Comparison of ENCODE assay signal across 2 cellular contexts in the genomic region with DNA sequence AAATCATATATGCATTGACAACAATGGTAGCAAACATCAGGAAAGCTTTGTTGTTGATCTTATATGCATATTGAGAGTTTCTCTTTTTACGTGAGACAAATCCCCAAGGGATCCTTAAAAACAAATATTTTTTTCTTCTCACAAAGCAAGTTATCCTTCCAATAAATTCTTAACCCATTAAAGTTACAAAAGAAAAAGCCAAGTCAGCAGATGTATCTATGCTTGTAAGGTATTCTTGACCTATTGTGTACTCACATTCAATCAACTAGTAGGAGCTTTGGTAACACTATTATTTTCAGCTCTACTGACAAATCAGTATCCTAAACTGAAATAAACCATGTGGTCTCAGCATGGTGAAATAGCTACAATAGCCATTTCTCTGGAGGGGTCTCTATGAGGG.
TF ChIP-seq lines count a peak whose summit lies in the region.

No MANE protein-coding gene starts in this region.

TF ChIP-seq in A549, 52 proteins besides CTCF, POLR2A, EP300 and RAD21:
- TF ChIP-seq BCL3 (IDR thresholded peaks at IDR 0.05), result no peak
- TF ChIP-seq NPAS2 (CRISPR knock-in tag; IDR thresholded peaks at IDR 0.05; ENCODE audit: borderline replicate concordance), result no peak
- TF ChIP-seq MAFK (IDR thresholded peaks at IDR 0.05; ENCODE audit: partially characterized antibody), result peak; percentile 51

TF ChIP-seq in K562, 482 proteins besides CTCF, POLR2A, EP300 and RAD21 (continued from another document):
- TF ChIP-seq, protein P1, sequence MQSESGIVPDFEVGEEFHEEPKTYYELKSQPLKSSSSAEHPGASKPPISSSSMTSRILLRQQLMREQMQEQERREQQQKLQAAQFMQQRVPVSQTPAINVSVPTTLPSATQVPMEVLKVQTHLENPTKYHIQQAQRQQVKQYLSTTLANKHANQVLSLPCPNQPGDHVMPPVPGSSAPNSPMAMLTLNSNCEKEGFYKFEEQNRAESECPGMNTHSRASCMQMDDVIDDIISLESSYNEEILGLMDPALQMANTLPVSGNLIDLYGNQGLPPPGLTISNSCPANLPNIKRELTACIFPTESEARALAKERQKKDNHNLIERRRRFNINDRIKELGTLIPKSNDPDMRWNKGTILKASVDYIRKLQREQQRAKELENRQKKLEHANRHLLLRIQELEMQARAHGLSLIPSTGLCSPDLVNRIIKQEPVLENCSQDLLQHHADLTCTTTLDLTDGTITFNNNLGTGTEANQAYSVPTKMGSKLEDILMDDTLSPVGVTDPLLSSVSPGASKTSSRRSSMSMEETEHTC (IDR thresholded peaks at IDR 0.05), result no peak
- TF ChIP-seq POLR3G (IDR thresholded peaks at IDR 0.05; ENCODE audit: extremely low read depth, insufficient read length, insufficient replicate concordance), result no peak
- TF ChIP-seq, protein P2, sequence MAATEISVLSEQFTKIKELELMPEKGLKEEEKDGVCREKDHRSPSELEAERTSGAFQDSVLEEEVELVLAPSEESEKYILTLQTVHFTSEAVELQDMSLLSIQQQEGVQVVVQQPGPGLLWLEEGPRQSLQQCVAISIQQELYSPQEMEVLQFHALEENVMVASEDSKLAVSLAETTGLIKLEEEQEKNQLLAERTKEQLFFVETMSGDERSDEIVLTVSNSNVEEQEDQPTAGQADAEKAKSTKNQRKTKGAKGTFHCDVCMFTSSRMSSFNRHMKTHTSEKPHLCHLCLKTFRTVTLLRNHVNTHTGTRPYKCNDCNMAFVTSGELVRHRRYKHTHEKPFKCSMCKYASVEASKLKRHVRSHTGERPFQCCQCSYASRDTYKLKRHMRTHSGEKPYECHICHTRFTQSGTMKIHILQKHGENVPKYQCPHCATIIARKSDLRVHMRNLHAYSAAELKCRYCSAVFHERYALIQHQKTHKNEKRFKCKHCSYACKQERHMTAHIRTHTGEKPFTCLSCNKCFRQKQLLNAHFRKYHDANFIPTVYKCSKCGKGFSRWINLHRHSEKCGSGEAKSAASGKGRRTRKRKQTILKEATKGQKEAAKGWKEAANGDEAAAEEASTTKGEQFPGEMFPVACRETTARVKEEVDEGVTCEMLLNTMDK (IDR thresholded peaks at IDR 0.05; ENCODE audit: borderline replicate concordance, insufficient read depth, low read depth, low read length, poor library complexity, severe bottlenecking), result no peak
- TF ChIP-seq, protein P3, sequence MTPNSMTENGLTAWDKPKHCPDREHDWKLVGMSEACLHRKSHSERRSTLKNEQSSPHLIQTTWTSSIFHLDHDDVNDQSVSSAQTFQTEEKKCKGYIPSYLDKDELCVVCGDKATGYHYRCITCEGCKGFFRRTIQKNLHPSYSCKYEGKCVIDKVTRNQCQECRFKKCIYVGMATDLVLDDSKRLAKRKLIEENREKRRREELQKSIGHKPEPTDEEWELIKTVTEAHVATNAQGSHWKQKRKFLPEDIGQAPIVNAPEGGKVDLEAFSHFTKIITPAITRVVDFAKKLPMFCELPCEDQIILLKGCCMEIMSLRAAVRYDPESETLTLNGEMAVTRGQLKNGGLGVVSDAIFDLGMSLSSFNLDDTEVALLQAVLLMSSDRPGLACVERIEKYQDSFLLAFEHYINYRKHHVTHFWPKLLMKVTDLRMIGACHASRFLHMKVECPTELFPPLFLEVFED (CRISPR knock-in tag; conservative IDR thresholded peaks at IDR 0.05), result no peak
- TF ChIP-seq, protein P4, sequence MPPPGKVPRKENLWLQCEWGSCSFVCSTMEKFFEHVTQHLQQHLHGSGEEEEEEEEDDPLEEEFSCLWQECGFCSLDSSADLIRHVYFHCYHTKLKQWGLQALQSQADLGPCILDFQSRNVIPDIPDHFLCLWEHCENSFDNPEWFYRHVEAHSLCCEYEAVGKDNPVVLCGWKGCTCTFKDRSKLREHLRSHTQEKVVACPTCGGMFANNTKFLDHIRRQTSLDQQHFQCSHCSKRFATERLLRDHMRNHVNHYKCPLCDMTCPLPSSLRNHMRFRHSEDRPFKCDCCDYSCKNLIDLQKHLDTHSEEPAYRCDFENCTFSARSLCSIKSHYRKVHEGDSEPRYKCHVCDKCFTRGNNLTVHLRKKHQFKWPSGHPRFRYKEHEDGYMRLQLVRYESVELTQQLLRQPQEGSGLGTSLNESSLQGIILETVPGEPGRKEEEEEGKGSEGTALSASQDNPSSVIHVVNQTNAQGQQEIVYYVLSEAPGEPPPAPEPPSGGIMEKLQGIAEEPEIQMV (tag; conservative IDR thresholded peaks at IDR 0.05; ENCODE audit: low read depth), result no peak
TF ChIP-seq in K562: peak in this region for 4.
